8 cellular contexts compared by ENCODE assay signal in the genomic region with DNA sequence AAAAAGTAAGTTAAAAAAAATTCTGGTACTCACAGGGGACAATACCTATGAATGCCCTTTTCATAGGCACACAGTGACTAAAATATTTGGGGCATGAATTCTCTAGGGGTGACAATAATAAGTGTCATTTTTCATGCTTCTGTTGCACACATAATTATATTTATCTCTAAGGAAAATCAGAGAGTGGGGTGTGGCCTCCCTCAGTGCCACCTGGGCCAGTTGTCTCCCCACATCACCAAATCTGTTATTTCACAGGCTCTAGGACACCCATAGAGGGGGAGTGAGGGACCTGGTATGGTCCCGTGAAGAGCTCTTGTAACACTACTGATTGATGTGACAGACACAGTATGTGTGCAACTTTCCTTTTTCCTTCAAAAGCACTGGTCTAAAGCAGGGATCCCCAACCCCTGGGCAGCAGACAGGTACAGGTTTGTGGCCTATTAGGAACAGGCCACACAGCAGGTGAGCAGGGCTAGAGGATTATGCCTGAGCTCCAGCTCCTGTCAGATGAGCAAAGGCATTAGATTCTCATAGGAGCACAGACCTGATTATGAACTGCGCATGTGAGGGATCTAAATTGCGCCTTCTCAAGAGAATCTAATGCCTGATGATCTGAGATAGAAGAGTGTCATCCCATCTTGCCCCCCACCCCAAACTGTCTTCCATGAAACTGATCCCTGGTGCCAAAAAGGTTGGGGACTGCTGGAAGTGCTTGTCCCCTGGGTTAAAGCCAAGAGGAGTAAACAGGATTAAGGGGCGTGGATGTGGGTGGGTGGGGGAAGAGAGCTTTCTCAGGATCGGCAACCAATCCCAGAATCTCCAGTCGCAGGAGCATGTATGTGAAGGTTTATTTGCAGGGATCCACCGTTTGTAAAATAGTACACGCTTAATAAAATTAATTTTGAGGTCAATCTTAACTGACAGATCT. TPM values are rescaled to one million over a fixed set of nuclear protein-coding genes. Genes with fewer than 3 reads are reported as not detected.
A peak's percentile ranks its signal among the peaks of the same experiment; 100 is the strongest.
DNase-seq lines count a peak whose midpoint lies in the region; ATAC-seq and TF ChIP-seq lines count a peak whose summit lies in the region.

No MANE protein-coding gene starts in this region.

- H3K36me3 ChIP-seq in Loucy (ENCODE audit: insufficient read depth, low read length) = no peaks in the 10 kb centered on the region

- no peaks in the 10 kb centered on the region for H3K9me3 Mint-ChIP-seq in stimulated activated memory B cell treated with anti-CD40 and anti-IgM and Interleukin-4, amounts not matched to agents 10 μg/mL and 1 μg/mL and 100 μg/mL, for 72 hours

- H3F3A ChIP-seq in Loucy (ENCODE audit: low read depth) = no peaks in the 10 kb centered on the region

- no peak for ATAC-seq in stimulated activated memory B cell treated with anti-CD40 and anti-IgM and Interleukin-4, amounts not matched to agents 10 μg/mL and 1 μg/mL and 100 μg/mL, for 72 hours

- H3K36me3 Mint-ChIP-seq in stimulated activated memory B cell treated with anti-CD40 and anti-IgM and Interleukin-4, amounts not matched to agents 10 μg/mL and 1 μg/mL and 100 μg/mL, for 72 hours = peaks cover 5% of the 10 kb centered on the region

- H3K4me2 ChIP-seq in Loucy (ENCODE audit: low read depth, low read length, poor library complexity, severe bottlenecking) = peak overlapping the region; percentile 80

- H3K27ac ChIP-seq in adipose tissue (ENCODE audit: low read depth, low read length) = peak overlapping the region; percentile 60

- no peaks in the 10 kb centered on the region for H4K20me1 ChIP-seq in Loucy (ENCODE audit: insufficient read depth, low read length, poor library complexity, severe bottlenecking)

- peak overlapping the region; percentile 86 for H2AFZ ChIP-seq in Loucy (ENCODE audit: low read length)

- H3K79me2 ChIP-seq in Loucy (ENCODE audit: insufficient read depth, low read length) = no peaks in the 10 kb centered on the region

- H3K4me3 Mint-ChIP-seq in stimulated activated memory B cell treated with anti-CD40 and anti-IgM and Interleukin-4, amounts not matched to agents 10 μg/mL and 1 μg/mL and 100 μg/mL, for 72 hours = peak overlapping the region; percentile 84

- DNase-seq in DMS 273 (lab: John Stamatoyannopoulos, UW; ENCODE audit: unreplicated experiment) (peak; percentile 56), occipital lobe (lab: John Stamatoyannopoulos, UW) (no peak), COLO829 (ENCODE audit: low spot score) (no peak)
- DNase-seq in activated CD4-positive, CD25-positive, alpha-beta regulatory T cell (lab: John Stamatoyannopoulos, UW) = no peak

- H3K9me2 ChIP-seq in Loucy (replicated peaks; ENCODE audit: low read depth, low read length) = no peaks in the 10 kb centered on the region

- H3K4me1 Mint-ChIP-seq in stimulated activated memory B cell treated with anti-CD40 and anti-IgM and Interleukin-4, amounts not matched to agents 10 μg/mL and 1 μg/mL and 100 μg/mL, for 72 hours = peaks cover 15% of the 10 kb centered on the region

- TF ChIP-seq CTCF in Loucy (conservative IDR thresholded peaks at IDR 0.05; ENCODE audit: low read length) = no peak

- no peaks in the 10 kb centered on the region for H3K27me3 Mint-ChIP-seq in stimulated activated memory B cell treated with anti-CD40 and anti-IgM and Interleukin-4, amounts not matched to agents 10 μg/mL and 1 μg/mL and 100 μg/mL, for 72 hours

- H3K4me3 ChIP-seq in Loucy (ENCODE audit: low read length, poor library complexity, severe bottlenecking) (peak overlapping the region; percentile 76), iPS-11a (ENCODE audit: low read depth, low read length) (peak overlapping the region; percentile 47)

- peak overlapping the region; percentile 94 for H3K27ac Mint-ChIP-seq in stimulated activated memory B cell treated with anti-CD40 and anti-IgM and Interleukin-4, amounts not matched to agents 10 μg/mL and 1 μg/mL and 100 μg/mL, for 72 hours

- no peaks in the 10 kb centered on the region for H3K9me3 ChIP-seq in Loucy (ENCODE audit: insufficient read depth, low read depth, low read length)

- 36 to 44% (median 42%) methylated on average over 8 of the region's 8 CpGs for WGBS in adipose tissue, 3 donors

- peak overlapping the region; percentile 78 for H3K9ac ChIP-seq in Loucy (ENCODE audit: low read depth, low read length, poor library complexity, severe bottlenecking)

- no peaks in the 10 kb centered on the region for H3K27me3 ChIP-seq in Loucy (ENCODE audit: insufficient read depth, low read length, poor library complexity, severe bottlenecking)

- H3K4me1 ChIP-seq in Loucy (ENCODE audit: insufficient read depth, low read length, poor library complexity, severe bottlenecking) = peaks cover 14% of the 10 kb centered on the region

RNA-seq across cellular contexts. Expression of gene SLC9B1, which starts 0.8 kb away (rescaled TPM):
- under 1 TPM; 0.18 to 0.79 (median 0.37) TPM for polyA plus RNA-seq in adipose tissue
- total RNA-seq in occipital lobe = 10.8 TPM

RNA-seq across cellular contexts. Expression of gene SLC9B2, which starts 57.9 kb away (rescaled TPM):
- polyA plus RNA-seq in adipose tissue = 10 to 100 TPM in 2 of 3 donors, 1 to 10 TPM in 1; 2.5 to 16.6 (median 14.5) TPM
- 112 TPM for total RNA-seq in occipital lobe
